Comparison of ENCODE assay signal across 1 cellular context in genomic region chr9:94780516-94780950, GRCh38.
TF ChIP-seq lines count a peak whose summit lies in the region.

No MANE protein-coding gene starts in this region.

TF ChIP-seq in SK-N-SH treated with all-trans-retinoic acid at 6 μM for 48 hours, 23 proteins besides CTCF, POLR2A, EP300 and RAD21 (continued from another document):
- peak; percentile 36; the same call in 1 of the 2 replicates for TF ChIP-seq TCF4 (CRISPR knock-in tag; IDR thresholded peaks at IDR 0.05; ENCODE audit: borderline replicate concordance)
- TF ChIP-seq ARNTL (CRISPR knock-in tag; IDR thresholded peaks at IDR 0.05; ENCODE audit: borderline replicate concordance, low read depth): no peak
- TF ChIP-seq ZFP3 (CRISPR knock-in tag; IDR thresholded peaks at IDR 0.05): 0 out of 2 replicates have a peak, but pooled peaks have one; percentile 25
- TF ChIP-seq OSR1 (CRISPR knock-in tag; IDR thresholded peaks at IDR 0.05): no peak
- no peak for TF ChIP-seq PPARA (CRISPR knock-in tag; IDR thresholded peaks at IDR 0.05; ENCODE audit: borderline replicate concordance)
